ENCODE assay signal across 1 cellular context in the genomic region with DNA sequence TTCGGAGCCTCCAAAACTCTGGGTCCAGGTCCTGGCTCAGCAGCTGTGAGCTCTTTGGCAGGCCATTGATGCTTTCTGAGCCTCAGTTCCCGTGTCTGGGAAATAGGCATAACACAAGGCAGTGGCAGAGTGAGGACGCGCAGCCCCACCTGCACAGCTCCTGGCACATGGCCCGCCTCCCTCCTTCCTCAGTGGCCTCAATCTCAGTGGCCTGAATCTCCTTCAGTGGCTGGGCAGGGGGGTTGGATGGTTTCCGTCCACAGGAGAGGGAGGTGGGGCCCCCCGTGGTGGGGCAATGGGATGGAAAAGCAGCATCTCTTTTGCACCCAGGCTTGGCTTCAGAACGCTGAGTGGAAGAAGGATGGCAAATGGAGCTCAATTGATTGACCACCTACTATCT.
TF ChIP-seq lines count a peak whose summit lies in the region.

No MANE protein-coding gene starts in this region.

TF ChIP-seq in H1, 55 proteins besides CTCF, POLR2A, EP300 and RAD21 (continued from another document):
- TF ChIP-seq, protein P1, sequence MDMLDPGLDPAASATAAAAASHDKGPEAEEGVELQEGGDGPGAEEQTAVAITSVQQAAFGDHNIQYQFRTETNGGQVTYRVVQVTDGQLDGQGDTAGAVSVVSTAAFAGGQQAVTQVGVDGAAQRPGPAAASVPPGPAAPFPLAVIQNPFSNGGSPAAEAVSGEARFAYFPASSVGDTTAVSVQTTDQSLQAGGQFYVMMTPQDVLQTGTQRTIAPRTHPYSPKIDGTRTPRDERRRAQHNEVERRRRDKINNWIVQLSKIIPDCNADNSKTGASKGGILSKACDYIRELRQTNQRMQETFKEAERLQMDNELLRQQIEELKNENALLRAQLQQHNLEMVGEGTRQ (IDR thresholded peaks at IDR 0.05; ENCODE audit: low read length): no peak
- TF ChIP-seq SRF (IDR thresholded peaks at IDR 0.05; ENCODE audit: low read depth, low read length) (no peak), GTF2F1 (IDR thresholded peaks at IDR 0.05; ENCODE audit: borderline replicate concordance, low read depth, low read length) (no peak), CHD2 (IDR thresholded peaks at IDR 0.05; ENCODE audit: low read length) (no peak), RFX5 (IDR thresholded peaks at IDR 0.05; ENCODE audit: borderline replicate concordance, low read depth, low read length) (no peak), POU5F1 (IDR thresholded peaks at IDR 0.05; ENCODE audit: low read depth, low read length) (no peak), KDM5A (IDR thresholded peaks at IDR 0.05; ENCODE audit: low read length) (no peak), MAX (IDR thresholded peaks at IDR 0.05) (no peak), CEBPB (IDR thresholded peaks at IDR 0.05; ENCODE audit: low read depth, low read length) (no peak), HDAC6 (IDR thresholded peaks at IDR 0.05; ENCODE audit: low read depth, low read length) (no peak), CTBP2 (IDR thresholded peaks at IDR 0.05; ENCODE audit: borderline replicate concordance, insufficient read depth, insufficient read length, low read length) (no peak), HDAC2 (IDR thresholded peaks at IDR 0.05; ENCODE audit: borderline replicate concordance in 1 of 2, low read depth in 2 of 2, low read length in 2 of 2) (no peak), MAFK (IDR thresholded peaks at IDR 0.05; ENCODE audit: low read depth, low read length) (no peak), YY1 (IDR thresholded peaks at IDR 0.05; ENCODE audit: low read depth, low read length) (no peak), PHF8 (conservative IDR thresholded peaks at IDR 0.05; ENCODE audit: low read depth, low read length) (no peak), SP2 (IDR thresholded peaks at IDR 0.05; ENCODE audit: low read length) (no peak), EGR1 (IDR thresholded peaks at IDR 0.05; ENCODE audit: borderline replicate concordance, low read depth, low read length) (no peak), ATF2 (IDR thresholded peaks at IDR 0.05; ENCODE audit: low read length) (no peak), RNF2 (IDR thresholded peaks at IDR 0.05; ENCODE audit: borderline replicate concordance, low read depth, low read length, missing control alignments, poor library complexity, severe bottlenecking) (no peak)
TF ChIP-seq in H1: peak in this region for 0.
